ENCODE assay signal across 9 cellular contexts in genomic region chr9:5459289-5459829, GRCh38. TPM values are rescaled to one million over a fixed set of nuclear protein-coding genes. Genes with fewer than 3 reads are reported as not detected.
DNase-seq lines count a peak whose midpoint lies in the region; ATAC-seq, FAIRE-seq and TF ChIP-seq lines count a peak whose summit lies in the region.
"Had no signal": no experiment of that assay in that cellular context is flagged by ENCODE, and none has a peak within 500 bp of the region (broad histone marks: within the 10 kb centered on the region; RNA-seq: fewer than 3 reads in every experiment).

No MANE protein-coding gene starts in this region.

- no peak for TF ChIP-seq POLR2A in H1 (IDR thresholded peaks at IDR 0.05; ENCODE audit: control extremely low read depth in 1 of 2, low read depth in 2 of 2, low read length in 2 of 2)

- intact Hi-C loops in CD8-positive, alpha-beta T cell (cut with DNase I, micrococcal nuclease), result loop anchor here (10.0 kb wide), 2 partner anchors 775 to 785 kb away; partner anchors contain the start of gene CDC37L1 (in 1 of the 2)
- intact Hi-C loops in right cardiac atrium (cut with DNase I) (loop anchor here in 2 of 4 donors (5.0 to 10.0 kb wide), 2 partner anchors 45 to 128 kb away; no protein-coding TSS in a partner anchor), left ventricle myocardium superior (cut with micrococcal nuclease) (no loop called here)

- no peaks in the 10 kb centered on the region for H3K23me2 ChIP-seq in H1 (ENCODE audit: low read depth, low read length)

- no peaks in the 10 kb centered on the region for H3K36me3 ChIP-seq in H1 (ENCODE audit: control insufficient read depth in 2 of 4, insufficient read depth in 4 of 4, low read length in 3 of 4)
- no peaks in the 10 kb centered on the region for H3K36me3 ChIP-seq in CD8-positive, alpha-beta T cell (ENCODE audit: insufficient read depth, low read length)

- H3K27me3 Mint-ChIP-seq in CD8-positive, alpha-beta T cell (ENCODE audit: low read depth), result no peaks in the 10 kb centered on the region

- no peak overlapping the region for H2BK12ac ChIP-seq in H1 (ENCODE audit: low read depth, low read length)

- TF ChIP-seq CTCF in GM12865 (IDR thresholded peaks at IDR 0.05; ENCODE audit: insufficient read depth, low read depth, low read length, missing control alignments), result no peak
- TF ChIP-seq CTCF in HL-60 (IDR thresholded peaks at IDR 0.05; ENCODE audit: insufficient read depth, low read length), result no peak
- no peak for TF ChIP-seq CTCF in H1 (IDR thresholded peaks at IDR 0.05; ENCODE audit: control extremely low read depth in 1 of 3, insufficient read depth in 1 of 3, low read depth in 1 of 3, low read length in 3 of 3)
- TF ChIP-seq CTCF in CD8-positive, alpha-beta T cell (IDR thresholded peaks at IDR 0.05), result no peak

- H3K27me3 ChIP-seq in HL-60 (ENCODE audit: insufficient read depth, poor library complexity, severe bottlenecking) (no peaks in the 10 kb centered on the region), H1 (replicated peaks in 1 of 4; ENCODE audit: control insufficient read depth in 3 of 4, extremely low read depth in 1 of 4, insufficient read depth in 3 of 4, low read length in 3 of 4) (no peaks in the 10 kb centered on the region), right cardiac atrium (ENCODE audit: control insufficient read depth, insufficient read depth) (no peaks in the 10 kb centered on the region)
- H3K27me3 ChIP-seq in CD8-positive, alpha-beta T cell (ENCODE audit: insufficient read depth, low read length), result no peaks in the 10 kb centered on the region

- ATAC-seq in GM21447 (IDR thresholded peaks at IDR 0.05; ENCODE audit: unreplicated experiment), result peak; percentile 67
- no peak for ATAC-seq in CD8-positive, alpha-beta T cell
- no peak for ATAC-seq in right cardiac atrium
- no peak for ATAC-seq in left ventricle myocardium superior

- H4K20me1 ChIP-seq in H1 (replicated peaks in 1 of 2; ENCODE audit: control insufficient read depth in 1 of 2, insufficient read depth in 2 of 2, low read length in 2 of 2), result no peaks in the 10 kb centered on the region

- peaks cover 13% of the 10 kb centered on the region for H3K4me1 Mint-ChIP-seq in CD8-positive, alpha-beta T cell (ENCODE audit: low read depth)

- no peak for FAIRE-seq in H1 (lab: Jason Lieb, UNC)

- TF ChIP-seq RAD21 in H1 (IDR thresholded peaks at IDR 0.05 in 1 of 2, conservative IDR thresholded peaks at IDR 0.05 in 1 of 2; ENCODE audit: low read depth in 2 of 2, low read length in 2 of 2), result no peak

- no peak overlapping the region for H3K9ac ChIP-seq in H1 (replicated peaks in 1 of 4; ENCODE audit: extremely low read depth in 1 of 4, low read depth in 3 of 4, low read length in 3 of 4)

- no peaks in the 10 kb centered on the region for H3K79me2 ChIP-seq in H1 (ENCODE audit: control insufficient read depth in 1 of 2, insufficient read depth in 2 of 2, low read length in 2 of 2)

- TF ChIP-seq EP300 in H1 (IDR thresholded peaks at IDR 0.05; ENCODE audit: borderline replicate concordance in 1 of 2, low read depth in 2 of 2, low read length in 2 of 2), result no peak

- H3K23ac ChIP-seq in H1 (ENCODE audit: insufficient read length), result no peak overlapping the region

- H3K4me3 Mint-ChIP-seq in CD8-positive, alpha-beta T cell, result no peak overlapping the region

- DNase-seq in GM12865 (ENCODE audit: low read depth) (peak; percentile 82), HL-60 (ENCODE audit: low read depth in 1 of 2, low spot score in 1 of 2) (peak; percentile 41 to 60), H1 (ENCODE audit: low read depth in 1 of 2, low spot score in 2 of 2) (no peak), T-helper 9 cell (no peak), right cardiac atrium (no peak), left ventricle myocardium superior (no peak)
- no peak for DNase-seq in CD8-positive, alpha-beta T cell
- DNase-seq: NCI-H69 had no signal

- WGBS in H1 (ENCODE audit: extremely low coverage in 1 of 2, insufficient coverage in 1 of 2, insufficient read length in 1 of 2, insufficient replicate concordance in 2 of 2, low coverage in 1 of 2, low lambda C conversion rate in 2 of 2, missing lambda C conversion rate in 1 of 2), 2 experiments, result 93% methylated on average over 4 of the region's 4 CpGs; no CpG with 5 or more reads in 1 of the 2 experiments
- WGBS in right cardiac atrium, result 84% methylated on average over 4 of the region's 4 CpGs

- no peak overlapping the region for H2AK5ac ChIP-seq in H1 (ENCODE audit: low read depth, low read length)

- H2BK5ac ChIP-seq in H1 (ENCODE audit: low read depth, low read length), result no peak overlapping the region

- no peaks in the 10 kb centered on the region for H3K79me1 ChIP-seq in H1 (ENCODE audit: low read depth, low read length)

- H3K4me1 ChIP-seq in H1 (replicated peaks in 1 of 4; ENCODE audit: control insufficient read depth in 3 of 4, insufficient read depth in 4 of 4, low read length in 3 of 4) (peaks cover 0 to 4% (median 1%) of the 10 kb centered on the region in 4 experiments; a peak in 2 of 7 replicates), right cardiac atrium (ENCODE audit: control insufficient read depth, insufficient read depth, low read length) (no peaks in the 10 kb centered on the region)
- no peaks in the 10 kb centered on the region for H3K4me1 ChIP-seq in CD8-positive, alpha-beta T cell (ENCODE audit: insufficient read depth, low read length)

- H2BK15ac ChIP-seq in H1 (ENCODE audit: low read length), result no peak overlapping the region

- H3K27ac Mint-ChIP-seq in CD8-positive, alpha-beta T cell, result no peak overlapping the region

- H3K56ac ChIP-seq in H1 (replicated peaks; ENCODE audit: insufficient read length, low read depth, low read length), result no peak overlapping the region

- H2AFZ ChIP-seq in H1 (ENCODE audit: low read length), result peak overlapping the region; percentile 42; the same call in 1 of the 2 replicates

- no peak overlapping the region for H3K18ac ChIP-seq in H1 (ENCODE audit: extremely low read depth, low read length)

- H3K36me3 Mint-ChIP-seq in CD8-positive, alpha-beta T cell, result peaks cover 49% of the 10 kb centered on the region

- H4K91ac ChIP-seq in H1 (replicated peaks; ENCODE audit: insufficient read length, low read length), result no peak overlapping the region

- no peak overlapping the region for H2BK120ac ChIP-seq in H1 (replicated peaks; ENCODE audit: low read depth, low read length)

- no peak overlapping the region for H3K4ac ChIP-seq in H1 (replicated peaks; ENCODE audit: insufficient read length, low read depth, low read length)

- H3K14ac ChIP-seq in H1 (ENCODE audit: insufficient read length), result no peak overlapping the region

- no peaks in the 10 kb centered on the region for H3K9me3 ChIP-seq in H1 (ENCODE audit: insufficient read depth in 2 of 2, low read depth in 1 of 2, low read length in 1 of 2)
- no peaks in the 10 kb centered on the region for H3K9me3 ChIP-seq in CD8-positive, alpha-beta T cell (ENCODE audit: low read length)
- H3K9me3 ChIP-seq in right cardiac atrium (ENCODE audit: control insufficient read depth, low read length), result no peaks in the 10 kb centered on the region

- H3K9me3 Mint-ChIP-seq in CD8-positive, alpha-beta T cell, result no peaks in the 10 kb centered on the region

- H3K27ac ChIP-seq in HL-60 (replicated peaks) (no peak overlapping the region; the same call in 1 of the 2 replicates), H1 (ENCODE audit: low read depth, low read length) (no peak overlapping the region), right cardiac atrium (ENCODE audit: low read length) (no peak overlapping the region)
- H3K27ac ChIP-seq in CD8-positive, alpha-beta T cell (ENCODE audit: low read depth, low read length), result no peak overlapping the region

- POLR2A ChIA-PET in H1 (lab: Charles Lee; ENCODE audit: partially characterized antibody), result no interaction called here
- POLR2A ChIA-PET in CD8-positive, alpha-beta T cell (lab: Charles Lee), result no interaction called here

- CTCF ChIA-PET in H1 (lab: Charles Lee; ENCODE audit: partially characterized antibody), result interaction anchor here (0.8 to 1.2 kb wide), 3 partner anchors 11 to 195 kb away, joined by 3 to 4 read pairs (median 3); no protein-coding TSS in a partner anchor
- CTCF ChIA-PET in CD8-positive, alpha-beta T cell (lab: Charles Lee), result interaction anchor here (0.6 to 1.0 kb wide), 2 partner anchors 9 to 160 kb away, joined by 3 read pairs; partner anchors contain the start of gene CD274

- no peak overlapping the region for H4K5ac ChIP-seq in H1 (ENCODE audit: insufficient read length, low read depth, low read length)

- no peak overlapping the region for H4K8ac ChIP-seq in H1 (ENCODE audit: extremely low read depth, insufficient read depth, low read length)

- H3K4me3 ChIP-seq in GM12865 (ENCODE audit: low read depth, low read length) (0 out of 2 replicates have a peak overlapping the region, but pooled peaks have one; percentile 4), HL-60 (replicated peaks; ENCODE audit: insufficient read depth, low read length) (no peak overlapping the region), H1 (ENCODE audit: extremely low read depth in 1 of 4, insufficient read depth in 2 of 4, low read depth in 3 of 4, low read length in 4 of 4) (no peak overlapping the region), right cardiac atrium (ENCODE audit: low read length) (no peak overlapping the region)
- H3K4me3 ChIP-seq in CD8-positive, alpha-beta T cell (ENCODE audit: low read depth, low read length), result no peak overlapping the region

- no peak overlapping the region for H2BK20ac ChIP-seq in H1 (ENCODE audit: low read length)

- H3K4me2 ChIP-seq in H1 (ENCODE audit: insufficient read depth in 1 of 2, low read depth in 2 of 2, low read length in 2 of 2), result no peak overlapping the region

RNA-seq across cellular contexts. Expression of gene CD274, which starts 9.0 kb away (rescaled TPM):
- total RNA-seq in H1 (2021; fragmentation: NEBNext Ultra II Directional; extraction: Animal tissue kit (Norgen Biotek cat#: 25700)), result 0.15 TPM in 1 of 2 replicates, not detected in the other
- polyA plus RNA-seq in H1 (2011; rRNA removed) (0.08 TPM in 1 of 2 replicates, not detected in the other), right cardiac atrium (4.9 TPM)
- polyA plus RNA-seq in H1 (2011; cell fraction: cytosol; rRNA removed), result 0.14 TPM
- not detected for polyA plus RNA-seq in H1 (2011; cell fraction: nucleus; rRNA removed)
- 0.05 to 0.09 TPM in 2 of 4 replicates, not detected in the others for polyA plus RNA-seq in H1 (2012, experiment 1 of 2)
- polyA plus RNA-seq in H1 (2012, experiment 2 of 2), result not detected
- polyA plus RNA-seq in H1 (2013, experiment 1 of 2), result 0.20 TPM
- 0.26 TPM for polyA plus RNA-seq in H1 (2013, experiment 2 of 2)
- 0.12 and 1.1 TPM in 2 replicates for polyA minus RNA-seq in H1 (2011; rRNA and poly(A)+ RNA removed)
- polyA minus RNA-seq in H1 (2011; cell fraction: cytosol; rRNA and poly(A)+ RNA removed), result not detected
- not detected for polyA minus RNA-seq in H1 (2011; cell fraction: nucleus; rRNA and poly(A)+ RNA removed)
- total RNA-seq in CD8-positive, alpha-beta T cell, result 1 to 10 TPM; 3.4 to 3.7 TPM
- total RNA-seq in right cardiac atrium (10 to 100 TPM in 3 of 4 donors, 1 to 10 TPM in 1; 8.8 to 12.0 (median 10.9) TPM), left ventricle myocardium superior (10.9 TPM)

RNA-seq across cellular contexts. Expression of gene PLGRKT, which starts 21.6 kb away (rescaled TPM):
- 11.3 and 15.7 TPM in 2 replicates for total RNA-seq in H1 (2021; fragmentation: NEBNext Ultra II Directional; extraction: Animal tissue kit (Norgen Biotek cat#: 25700))
- polyA plus RNA-seq in H1 (2011; rRNA removed), result 2.5 and 5.4 TPM in 2 replicates
- polyA plus RNA-seq in H1 (2011; cell fraction: cytosol; rRNA removed), result 7.0 TPM
- 0.88 TPM for polyA plus RNA-seq in H1 (2011; cell fraction: nucleus; rRNA removed)
- 7.5 to 14.5 TPM (median 12.4 TPM) in 4 replicates for polyA plus RNA-seq in H1 (2012, experiment 1 of 2)
- 8.4 TPM for polyA plus RNA-seq in H1 (2012, experiment 2 of 2)
- polyA plus RNA-seq in H1 (2013, experiment 1 of 2), result 14.1 TPM
- polyA plus RNA-seq in H1 (2013, experiment 2 of 2), result 14.4 TPM
- polyA minus RNA-seq in H1 (2011; rRNA and poly(A)+ RNA removed), result 1.2 and 1.3 TPM in 2 replicates
- 7.4 TPM for polyA minus RNA-seq in H1 (2011; cell fraction: cytosol; rRNA and poly(A)+ RNA removed)
- polyA minus RNA-seq in H1 (2011; cell fraction: nucleus; rRNA and poly(A)+ RNA removed), result 5.1 TPM
- 10 to 100 TPM; 10.1 to 12.8 TPM for total RNA-seq in CD8-positive, alpha-beta T cell
- total RNA-seq in right cardiac atrium, result 10 to 100 TPM; 31.5 to 40.3 (median 34.1) TPM
- 44.5 TPM for polyA plus RNA-seq in right cardiac atrium
- 41.6 TPM for total RNA-seq in left ventricle myocardium superior

RNA-seq across cellular contexts. Expression of gene PDCD1LG2, which starts 51.0 kb away (rescaled TPM):
- not detected in 2 replicates for total RNA-seq in H1 (2021; fragmentation: NEBNext Ultra II Directional; extraction: Animal tissue kit (Norgen Biotek cat#: 25700))
- polyA plus RNA-seq in H1 (2011; rRNA removed) (not detected in 2 replicates), right cardiac atrium (1.8 TPM)
- not detected for polyA plus RNA-seq in H1 (2011; cell fraction: cytosol; rRNA removed)
- polyA plus RNA-seq in H1 (2011; cell fraction: nucleus; rRNA removed), result not detected
- polyA plus RNA-seq in H1 (2012, experiment 1 of 2), result not detected in 4 replicates
- not detected for polyA plus RNA-seq in H1 (2012, experiment 2 of 2)
- not detected for polyA plus RNA-seq in H1 (2013, experiment 1 of 2)
- polyA plus RNA-seq in H1 (2013, experiment 2 of 2), result not detected
- polyA minus RNA-seq in H1 (2011; rRNA and poly(A)+ RNA removed), result not detected in 2 replicates
- not detected for polyA minus RNA-seq in H1 (2011; cell fraction: cytosol; rRNA and poly(A)+ RNA removed)
- not detected for polyA minus RNA-seq in H1 (2011; cell fraction: nucleus; rRNA and poly(A)+ RNA removed)
- not detected for total RNA-seq in CD8-positive, alpha-beta T cell
- total RNA-seq in right cardiac atrium (1 to 10 TPM; 2.3 to 3.3 (median 2.5) TPM), left ventricle myocardium superior (2.3 TPM)

Comparison
In these comparisons a context has a peak if more than half of its experiments do, and no peak if none do; other contexts are left out.
1. DNase-seq: peak in GM12865 (single experiment) and HL-60 (2 of 2); none in H1 (0 of 2), CD8-positive, alpha-beta T cell (0 of 7), T-helper 9 cell (single experiment), right cardiac atrium (0 of 3) and left ventricle myocardium superior (single experiment).